Comparison of ENCODE assay signal across 20 cellular contexts in the genomic region with DNA sequence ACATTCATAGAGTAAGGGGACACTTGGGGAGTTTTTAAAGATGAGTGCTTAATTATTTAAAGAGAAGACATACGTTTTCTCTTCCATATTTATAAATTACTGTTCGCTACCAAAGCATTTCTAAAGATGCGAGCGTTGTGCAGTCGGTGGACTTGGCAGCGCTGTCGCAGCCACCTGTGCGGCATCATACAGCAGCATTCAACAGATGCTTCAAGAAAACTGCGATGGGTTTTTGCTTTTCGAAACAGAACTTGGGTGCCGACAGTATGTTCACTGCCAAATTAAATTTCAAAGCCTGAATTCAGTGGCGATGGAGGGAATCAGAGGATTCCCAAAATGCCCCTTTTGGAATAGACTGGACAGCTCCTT. TPM values are rescaled to one million over a fixed set of nuclear protein-coding genes. Genes with fewer than 3 reads are reported as not detected.
DNase-seq lines count a peak whose midpoint lies in the region; FAIRE-seq and TF ChIP-seq lines count a peak whose summit lies in the region.
"Had no signal": no experiment of that assay in that cellular context is flagged by ENCODE, and none has a peak within 500 bp of the region (broad histone marks: within the 10 kb centered on the region; RNA-seq: fewer than 3 reads in every experiment).

No MANE protein-coding gene starts in this region.

- H3K18ac ChIP-seq in H9 (ENCODE audit: insufficient read length, low read depth, low read length) = no peak overlapping the region

- no peak overlapping the region for H2BK120ac ChIP-seq in H9 (ENCODE audit: low read depth, low read length, poor library complexity, severe bottlenecking)

- H3K36me3 Mint-ChIP-seq in CD14-positive monocyte = peaks cover 10 to 11% of the 10 kb centered on the region in 2 donors
- H3K36me3 Mint-ChIP-seq in H9 (ENCODE audit: insufficient read depth in 1 of 3, low read depth in 3 of 3) = no peaks in the 10 kb centered on the region; a peak in 3 of 7 replicates
- no peaks in the 10 kb centered on the region for H3K36me3 Mint-ChIP-seq in glutamatergic neuron (ENCODE audit: unreplicated experiment)
- no peaks in the 10 kb centered on the region for H3K36me3 Mint-ChIP-seq in nephron progenitor cell (ENCODE audit: low read depth)
- H3K36me3 Mint-ChIP-seq: CD8-positive, alpha-beta T cell had no signal

- no peak for FAIRE-seq in RCC 7860 (lab: Jason Lieb, UNC)
- FAIRE-seq: HepG2 had no signal

- H3K9me3 ChIP-seq in H9 (ENCODE audit: control insufficient read depth, low read depth, low read length) (no peaks in the 10 kb centered on the region), suprapubic skin (no peaks in the 10 kb centered on the region)
- H3K9me3 ChIP-seq: Peyer's patch had no signal

- H3K4me1 Mint-ChIP-seq in CD14-positive monocyte (peaks cover 42% of the 10 kb centered on the region), H9 (peaks cover 56 to 59% of the 10 kb centered on the region in 2 experiments), glutamatergic neuron (ENCODE audit: low read depth, unreplicated experiment) (peaks cover 2% of the 10 kb centered on the region), nephron progenitor cell (peaks cover 39% of the 10 kb centered on the region)

- H3K4me3 Mint-ChIP-seq in CD14-positive monocyte = peak overlapping the region; percentile 70 to 96
- H3K4me3 Mint-ChIP-seq in H9 = peak overlapping the region; percentile 73 to 82; a peak in 4 of 5 replicates
- H3K4me3 Mint-ChIP-seq in glutamatergic neuron (ENCODE audit: unreplicated experiment) = peak overlapping the region; percentile 3
- H3K4me3 Mint-ChIP-seq in nephron progenitor cell = peak overlapping the region; percentile 81
- H3K4me3 Mint-ChIP-seq: CD8-positive, alpha-beta T cell had no signal

- in situ Hi-C loops in GM13976 (cut with MboI; ENCODE audit: low sequenced_read_pairs, unreplicated experiment) = no loop called here

- H2BK15ac ChIP-seq in H9 (ENCODE audit: low read depth, low read length) = no peak overlapping the region

- intact Hi-C loops in CD14-positive monocyte (cut with micrococcal nuclease) = no loop called here

- H3K23ac ChIP-seq in H9 (ENCODE audit: insufficient read length, low read depth, low read length) = no peak overlapping the region

- H2AFZ ChIP-seq in H9 (ENCODE audit: low read length) = no peak overlapping the region

- no peak overlapping the region for H3T11ph ChIP-seq in H9 (ENCODE audit: low read length)

- TF ChIP-seq EP300 in suprapubic skin (IDR thresholded peaks at IDR 0.05) = no peak

- H3K79me2 ChIP-seq in H9 (ENCODE audit: insufficient read depth, low read length) = no peaks in the 10 kb centered on the region

- H3K27me3 ChIP-seq in H9 (ENCODE audit: insufficient read depth, low read length) (peaks cover 31% of the 10 kb centered on the region), suprapubic skin (peaks cover 36% of the 10 kb centered on the region)
- H3K27me3 ChIP-seq: Peyer's patch had no signal

- no peaks in the 10 kb centered on the region for H3K36me3 ChIP-seq in suprapubic skin
- H3K36me3 ChIP-seq: BLaER1, Peyer's patch had no signal

- no peak overlapping the region for H3K4ac ChIP-seq in H9 (ENCODE audit: low read depth, low read length)

- H2BK12ac ChIP-seq in H9 (ENCODE audit: insufficient read length, low read depth, low read length) = no peak overlapping the region

- H3K14ac ChIP-seq in H9 (ENCODE audit: insufficient read depth, low read length) = no peak overlapping the region

- DNase-seq in CD14-positive monocyte (ENCODE audit: low spot score) (no peak), H9 (no peak), glutamatergic neuron (no peak), nephron progenitor cell (no peak), suprapubic skin (ENCODE audit: low spot score in 2 of 2) (no peak), GM13976 (ENCODE audit: low spot score) (no peak), RCC 7860 (ENCODE audit: low spot score) (no peak), NCI-H2107 (lab: John Stamatoyannopoulos, UW) (no peak)
- DNase-seq: Calu3; CD8-positive, alpha-beta T cell; KBM-7; NCI-H187; NCI-H2171; NCI-H69; Peyer's patch had no signal

- no peak overlapping the region for H4K8ac ChIP-seq in H9 (replicated peaks; ENCODE audit: insufficient read length, low read depth, low read length)

- H3K27ac ChIP-seq in H9 (ENCODE audit: insufficient read length, low read depth, low read length) = no peak overlapping the region
- no peak overlapping the region for H3K27ac ChIP-seq in suprapubic skin
- H3K27ac ChIP-seq: BLaER1, Peyer's patch had no signal

- H3K27ac Mint-ChIP-seq in CD14-positive monocyte (no peak overlapping the region), H9 (no peak overlapping the region; a peak in 1 of 7 replicates), glutamatergic neuron (ENCODE audit: unreplicated experiment) (no peak overlapping the region), nephron progenitor cell (no peak overlapping the region)
- H3K27ac Mint-ChIP-seq: CD8-positive, alpha-beta T cell had no signal

- H2AK5ac ChIP-seq in H9 (ENCODE audit: insufficient read length, low read length) = no peak overlapping the region

- no peak overlapping the region for H3K4me3 ChIP-seq in suprapubic skin
- H3K4me3 ChIP-seq: BLaER1, Peyer's patch had no signal

- peaks cover 0 to 35% (median 29%) of the 10 kb centered on the region in 7 donors for H3K9me3 Mint-ChIP-seq in CD14-positive monocyte
- H3K9me3 Mint-ChIP-seq in H9 = peaks cover 0 to 6% of the 10 kb centered on the region in 2 experiments; a peak in 1 of 5 replicates
- no peaks in the 10 kb centered on the region for H3K9me3 Mint-ChIP-seq in glutamatergic neuron (ENCODE audit: unreplicated experiment)
- H3K9me3 Mint-ChIP-seq in nephron progenitor cell = no peaks in the 10 kb centered on the region

- H3K9ac ChIP-seq in H9 (ENCODE audit: extremely low read depth, insufficient read length, low read length) = no peak overlapping the region
- H3K9ac ChIP-seq: BLaER1 had no signal

- H3K27me3 Mint-ChIP-seq in CD14-positive monocyte (ENCODE audit: low read depth in 3 of 3) = peaks cover 53 to 85% (median 83%) of the 10 kb centered on the region in 3 donors
- H3K27me3 Mint-ChIP-seq in H9 (ENCODE audit: low read depth) = peaks cover 58% of the 10 kb centered on the region
- H3K27me3 Mint-ChIP-seq in glutamatergic neuron (ENCODE audit: unreplicated experiment) = peaks cover 15% of the 10 kb centered on the region
- peaks cover 99% of the 10 kb centered on the region for H3K27me3 Mint-ChIP-seq in nephron progenitor cell (ENCODE audit: low read depth, poor library complexity)

- WGBS in H9 (ENCODE audit: extremely low coverage, insufficient read length, low lambda C conversion rate) = no CpG with 5 or more reads among the region's 12 CpGs
- 21% methylated on average over 12 of the region's 12 CpGs for WGBS in suprapubic skin

- no peaks in the 10 kb centered on the region for H3K79me1 ChIP-seq in H9 (ENCODE audit: insufficient read depth, low read depth, low read length, poor library complexity, severe bottlenecking)

- peaks cover 22% of the 10 kb centered on the region for H3K23me2 ChIP-seq in H9 (ENCODE audit: insufficient read length, low read depth, low read length, poor library complexity, severe bottlenecking)

- H2BK20ac ChIP-seq in H9 (ENCODE audit: low read depth, low read length, poor library complexity, severe bottlenecking) = no peak overlapping the region

- H3K56ac ChIP-seq in H9 (ENCODE audit: insufficient read length, low read depth, low read length) = no peak overlapping the region

- H3K4me1 ChIP-seq in H9 (ENCODE audit: insufficient read depth, low read length) (no peaks in the 10 kb centered on the region), suprapubic skin (peaks cover 15% of the 10 kb centered on the region)
- H3K4me1 ChIP-seq: BLaER1, Peyer's patch had no signal

- no peaks in the 10 kb centered on the region for H4K20me1 ChIP-seq in H9 (ENCODE audit: control insufficient read depth, insufficient read depth, insufficient read length)
- H4K20me1 ChIP-seq: BLaER1 had no signal

- H2BK5ac ChIP-seq in H9 (ENCODE audit: insufficient read length, low read length) = no peak overlapping the region

- no peak overlapping the region for H4K91ac ChIP-seq in H9 (ENCODE audit: insufficient read length, low read depth, low read length)

- TF ChIP-seq CTCF in CD14-positive monocyte (IDR thresholded peaks at IDR 0.05) (no peak), H9 (conservative IDR thresholded peaks at IDR 0.05) (no peak), glutamatergic neuron (IDR thresholded peaks at IDR 0.05; ENCODE audit: partially characterized antibody, unreplicated experiment) (no peak), nephron progenitor cell (IDR thresholded peaks at IDR 0.05) (no peak), suprapubic skin (IDR thresholded peaks at IDR 0.05) (no peak), GM13976 (IDR thresholded peaks at IDR 0.05; ENCODE audit: borderline replicate concordance, control extremely low read depth, extremely low read depth, insufficient read depth, missing control alignments) (no peak)

- peak overlapping the region; percentile 72 for H3K4me2 ChIP-seq in H9 (ENCODE audit: insufficient read depth, insufficient read length, low read length)
- H3K4me2 ChIP-seq: BLaER1 had no signal

- H4K5ac ChIP-seq in H9 (ENCODE audit: insufficient read length, low read depth, low read length) = no peak overlapping the region

- TF ChIP-seq POLR2A in suprapubic skin (IDR thresholded peaks at IDR 0.05) = no peak

RNA-seq across cellular contexts. Expression of gene HTR2C, which starts 1.6 kb away (rescaled TPM):
- polyA plus RNA-seq in CD14-positive monocyte = not detected
- total RNA-seq in H9 (2021) (1.3 and 1.5 TPM in 2 replicates), glutamatergic neuron (ENCODE audit: unreplicated experiment) (not detected), suprapubic skin (not detected)
- total RNA-seq: A673; Calu3; CD8-positive, alpha-beta T cell; HepG2; Peyer's patch; Right ventricle myocardium inferior; SK-MEL-5 had no signal

Comparison
In these comparisons a context has a peak if more than half of its experiments do, and no peak if none do; other contexts are left out.
1. H3K4me3 Mint-ChIP-seq: peak in every context shown above with its lines; median percentile 83 in CD14-positive monocyte; 81 in nephron progenitor cell; 78 in H9; 3 in glutamatergic neuron.